In genomic region chr22:35074583-35074982, GRCh38 we compare ENCODE assay signal across 19 cellular contexts. TPM values are rescaled to one million over a fixed set of nuclear protein-coding genes. Genes with fewer than 3 reads are reported as not detected.
"Had no signal": no experiment of that assay in that cellular context is flagged by ENCODE, and none has a peak within 500 bp of the region (broad histone marks: within the 10 kb centered on the region; RNA-seq: fewer than 3 reads in every experiment).

No MANE protein-coding gene starts in this region.

- H3K4me3 ChIP-seq: esophagus muscularis mucosa, gastroesophageal sphincter, mucosa of descending colon, right atrium auricular region, testis, tibial nerve, upper lobe of right lung had no signal

- FAIRE-seq: colon, small intestine had no signal

- DNase-seq: effector memory CD8-positive, alpha-beta T cell; glutamatergic neuron; islet precursor cell; mammary epithelial cell; mucosa of descending colon; naive thymus-derived CD8-positive, alpha-beta T cell; posterior cingulate gyrus; small intestine; stimulated activated CD4-positive, alpha-beta T cell treated with anti-CD3 and anti-CD28 coated beads, Interleukin-12 subunit alpha, Interleukin-12 subunit beta, amount 100 ng/mL, for 4 hours; stimulated activated CD4-positive, alpha-beta T cell treated with anti-CD3 and anti-CD28 coated beads, Interleukin-4, amount 100 ng/mL, for 1 hour; stimulated activated CD8-positive, alpha-beta memory T cell treated with anti-CD3 and anti-CD28 coated beads, Interleukin-4, amount 100 ng/mL, for 48 hours; testis; upper lobe of right lung had no signal

RNA-seq across cellular contexts. Expression of gene ISX, which starts 8.6 kb away (rescaled TPM):
- polyA plus RNA-seq: mammary epithelial cell; naive thymus-derived CD8-positive, alpha-beta T cell; neural cell had no signal
